13 cellular contexts compared by ENCODE assay signal in the genomic region with DNA sequence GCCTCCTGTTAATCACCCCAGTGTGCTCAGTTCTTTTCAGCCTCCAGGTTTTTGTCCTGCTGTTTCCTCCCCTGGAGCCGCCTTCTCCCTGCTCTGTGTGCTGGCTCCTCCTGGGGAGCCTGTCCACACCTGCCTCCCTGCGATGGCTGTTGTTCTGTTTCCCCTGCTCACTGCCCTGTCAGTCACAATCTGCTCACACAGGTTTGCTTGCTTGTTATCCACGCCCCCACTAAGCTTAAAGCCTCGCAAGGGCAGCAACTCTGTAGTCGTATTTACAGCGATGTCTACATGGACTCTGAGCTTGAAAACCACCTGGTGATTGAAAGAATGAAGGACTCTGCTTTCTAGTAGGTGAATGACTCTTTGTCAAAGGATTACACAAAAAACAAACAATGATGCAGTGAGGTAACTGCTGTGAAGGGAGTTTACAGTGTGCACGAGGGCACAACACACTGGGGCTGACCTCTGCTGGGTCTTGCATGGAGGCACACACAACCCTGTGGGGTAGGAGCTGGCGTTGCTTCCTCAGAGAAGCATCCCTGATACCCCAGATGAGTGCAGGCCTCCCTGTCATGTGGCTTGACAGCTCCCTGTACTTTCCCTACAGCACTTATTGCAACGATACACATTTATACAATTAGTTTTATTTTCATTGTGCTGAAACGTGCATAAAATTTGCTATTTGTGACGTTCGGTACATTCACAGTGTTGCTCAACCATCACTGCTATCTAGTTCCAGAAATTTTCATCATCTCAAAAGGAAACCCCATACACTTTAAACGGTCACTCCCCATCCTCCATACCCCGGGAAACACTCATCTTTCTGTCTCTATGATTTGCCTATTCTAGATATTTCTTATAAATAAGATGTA. TPM values are rescaled to one million over a fixed set of nuclear protein-coding genes. Genes with fewer than 3 reads are reported as not detected.
DNase-seq lines count a peak whose midpoint lies in the region; ATAC-seq and TF ChIP-seq lines count a peak whose summit lies in the region.
"Had no signal": no experiment of that assay in that cellular context is flagged by ENCODE, and none has a peak within 500 bp of the region (broad histone marks: within the 10 kb centered on the region; RNA-seq: fewer than 3 reads in every experiment).

No MANE protein-coding gene starts in this region.

- ATAC-seq in upper lobe of right lung = peak; percentile 19
- ATAC-seq: activated CD4-positive, CD25-positive, alpha-beta regulatory T cell treated with anti-CD3 and anti-CD28 coated beads, Interleukin-2, amount 50 U/mL, for 24 hours had no signal

- no peak for DNase-seq in activated naive CD4-positive, alpha-beta T cell (lab: John Stamatoyannopoulos, UW)
- DNase-seq in NCI-H748 (lab: John Stamatoyannopoulos, UW; ENCODE audit: unreplicated experiment) (peak; percentile 92), epithelial cell of prostate (ENCODE audit: low read depth, low spot score) (peak; percentile 74), upper lobe of right lung (no peak), SKM-1 treated with dmso at 0.1 percent for 144 hours (lab: John Stamatoyannopoulos, UW; ENCODE audit: unreplicated experiment) (no peak), AG08396 (ENCODE audit: low spot score) (no peak)
- DNase-seq in stimulated activated CD4-positive, alpha-beta T cell treated with anti-CD3 and anti-CD28 coated beads, Interleukin-4, amount 100 ng/mL, for 24 hours = no peak
- DNase-seq: aorta, RPMI8226 had no signal

- H3K9me3 ChIP-seq in upper lobe of right lung = no peaks in the 10 kb centered on the region

- TF ChIP-seq CTCF in upper lobe of right lung (IDR thresholded peaks at IDR 0.05) = no peak

- no peaks in the 10 kb centered on the region for H3K27me3 Mint-ChIP-seq in activated naive CD4-positive, alpha-beta T cell treated with anti-CD3 and anti-CD28 coated beads, Interleukin-2, amount 50 U/mL, for 24 hours

- intact Hi-C loops in upper lobe of right lung (cut with DNase I) = no loop called here

- peaks cover 9% of the 10 kb centered on the region for H3K9me3 Mint-ChIP-seq in activated naive CD4-positive, alpha-beta T cell treated with anti-CD3 and anti-CD28 coated beads, Interleukin-2, amount 50 U/mL, for 24 hours

- H3K4me3 Mint-ChIP-seq in activated naive CD4-positive, alpha-beta T cell treated with anti-CD3 and anti-CD28 coated beads, Interleukin-2, amount 50 U/mL, for 24 hours = no peak overlapping the region

- H3K36me3 ChIP-seq in upper lobe of right lung = no peaks in the 10 kb centered on the region
- H3K36me3 ChIP-seq: BLaER1 treated with 17β-estradiol and CSF1 and Interleukin-3, amounts not matched to agents 10 nM and 100 nM had no signal

- H3K27ac ChIP-seq in epithelial cell of prostate = peak overlapping the region; percentile 84
- H3K27ac ChIP-seq in upper lobe of right lung = no peak overlapping the region

- no peaks in the 10 kb centered on the region for H3K27me3 ChIP-seq in upper lobe of right lung
- H3K27me3 ChIP-seq: BLaER1 treated with 17β-estradiol and CSF1 and Interleukin-3, amounts not matched to agents 10 nM and 100 nM had no signal

- peak overlapping the region; percentile 84 for H3K27ac Mint-ChIP-seq in activated naive CD4-positive, alpha-beta T cell treated with anti-CD3 and anti-CD28 coated beads, Interleukin-2, amount 50 U/mL, for 24 hours

- H3K4me1 Mint-ChIP-seq in activated naive CD4-positive, alpha-beta T cell treated with anti-CD3 and anti-CD28 coated beads, Interleukin-2, amount 50 U/mL, for 24 hours = peaks cover 56% of the 10 kb centered on the region

- H3K4me3 ChIP-seq in upper lobe of right lung = no peak overlapping the region
- H3K4me3 ChIP-seq: BLaER1 treated with 17β-estradiol and CSF1 and Interleukin-3, amounts not matched to agents 10 nM and 100 nM had no signal

- no peaks in the 10 kb centered on the region for H3K4me1 ChIP-seq in upper lobe of right lung

- peaks cover 7% of the 10 kb centered on the region for H3K36me3 Mint-ChIP-seq in activated naive CD4-positive, alpha-beta T cell treated with anti-CD3 and anti-CD28 coated beads, Interleukin-2, amount 50 U/mL, for 24 hours

RNA-seq across cellular contexts. Expression of gene TEX48, which starts 39.7 kb away (rescaled TPM):
- total RNA-seq in upper lobe of right lung = not detected
- total RNA-seq: aorta, pulmonary artery endothelial cell had no signal

Comparison
In these comparisons a context has a peak if more than half of its experiments do, and no peak if none do; other contexts are left out.
1. DNase-seq: peak in NCI-H748 (single experiment) and epithelial cell of prostate (single experiment); none in activated naive CD4-positive, alpha-beta T cell (0 of 4), upper lobe of right lung (single experiment), stimulated activated CD4-positive, alpha-beta T cell treated with anti-CD3 and anti-CD28 coated beads, Interleukin-4, amount 100 ng/mL, for 24 hours (single experiment), SKM-1 treated with dmso at 0.1 percent for 144 hours (single experiment) and AG08396 (single experiment).